ENCODE assay signal across 2 cellular contexts in genomic region chr20:3753098-3753497, GRCh38.
TF ChIP-seq lines count a peak whose summit lies in the region.

No MANE protein-coding gene starts in this region.

TF ChIP-seq in WTC11, 78 proteins besides CTCF, POLR2A, EP300 and RAD21:
- TF ChIP-seq SP1 (CRISPR knock-in tag; conservative IDR thresholded peaks at IDR 0.05) (no peak), CDX4 (CRISPR knock-in tag; IDR thresholded peaks at IDR 0.05; ENCODE audit: borderline replicate concordance) (no peak), ZNF671 (CRISPR knock-in tag; IDR thresholded peaks at IDR 0.05) (no peak), ZNF121 (CRISPR knock-in tag; IDR thresholded peaks at IDR 0.05) (no peak)
- TF ChIP-seq, protein P1, sequence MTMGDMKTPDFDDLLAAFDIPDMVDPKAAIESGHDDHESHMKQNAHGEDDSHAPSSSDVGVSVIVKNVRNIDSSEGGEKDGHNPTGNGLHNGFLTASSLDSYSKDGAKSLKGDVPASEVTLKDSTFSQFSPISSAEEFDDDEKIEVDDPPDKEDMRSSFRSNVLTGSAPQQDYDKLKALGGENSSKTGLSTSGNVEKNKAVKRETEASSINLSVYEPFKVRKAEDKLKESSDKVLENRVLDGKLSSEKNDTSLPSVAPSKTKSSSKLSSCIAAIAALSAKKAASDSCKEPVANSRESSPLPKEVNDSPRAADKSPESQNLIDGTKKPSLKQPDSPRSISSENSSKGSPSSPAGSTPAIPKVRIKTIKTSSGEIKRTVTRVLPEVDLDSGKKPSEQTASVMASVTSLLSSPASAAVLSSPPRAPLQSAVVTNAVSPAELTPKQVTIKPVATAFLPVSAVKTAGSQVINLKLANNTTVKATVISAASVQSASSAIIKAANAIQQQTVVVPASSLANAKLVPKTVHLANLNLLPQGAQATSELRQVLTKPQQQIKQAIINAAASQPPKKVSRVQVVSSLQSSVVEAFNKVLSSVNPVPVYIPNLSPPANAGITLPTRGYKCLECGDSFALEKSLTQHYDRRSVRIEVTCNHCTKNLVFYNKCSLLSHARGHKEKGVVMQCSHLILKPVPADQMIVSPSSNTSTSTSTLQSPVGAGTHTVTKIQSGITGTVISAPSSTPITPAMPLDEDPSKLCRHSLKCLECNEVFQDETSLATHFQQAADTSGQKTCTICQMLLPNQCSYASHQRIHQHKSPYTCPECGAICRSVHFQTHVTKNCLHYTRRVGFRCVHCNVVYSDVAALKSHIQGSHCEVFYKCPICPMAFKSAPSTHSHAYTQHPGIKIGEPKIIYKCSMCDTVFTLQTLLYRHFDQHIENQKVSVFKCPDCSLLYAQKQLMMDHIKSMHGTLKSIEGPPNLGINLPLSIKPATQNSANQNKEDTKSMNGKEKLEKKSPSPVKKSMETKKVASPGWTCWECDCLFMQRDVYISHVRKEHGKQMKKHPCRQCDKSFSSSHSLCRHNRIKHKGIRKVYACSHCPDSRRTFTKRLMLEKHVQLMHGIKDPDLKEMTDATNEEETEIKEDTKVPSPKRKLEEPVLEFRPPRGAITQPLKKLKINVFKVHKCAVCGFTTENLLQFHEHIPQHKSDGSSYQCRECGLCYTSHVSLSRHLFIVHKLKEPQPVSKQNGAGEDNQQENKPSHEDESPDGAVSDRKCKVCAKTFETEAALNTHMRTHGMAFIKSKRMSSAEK (CRISPR knock-in tag; IDR thresholded peaks at IDR 0.05; ENCODE audit: borderline replicate concordance): no peak
- TF ChIP-seq, protein P2, sequence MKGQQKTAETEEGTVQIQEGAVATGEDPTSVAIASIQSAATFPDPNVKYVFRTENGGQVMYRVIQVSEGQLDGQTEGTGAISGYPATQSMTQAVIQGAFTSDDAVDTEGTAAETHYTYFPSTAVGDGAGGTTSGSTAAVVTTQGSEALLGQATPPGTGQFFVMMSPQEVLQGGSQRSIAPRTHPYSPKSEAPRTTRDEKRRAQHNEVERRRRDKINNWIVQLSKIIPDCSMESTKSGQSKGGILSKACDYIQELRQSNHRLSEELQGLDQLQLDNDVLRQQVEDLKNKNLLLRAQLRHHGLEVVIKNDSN (CRISPR knock-in tag; IDR thresholded peaks at IDR 0.05): no peak
- TF ChIP-seq, protein P3, sequence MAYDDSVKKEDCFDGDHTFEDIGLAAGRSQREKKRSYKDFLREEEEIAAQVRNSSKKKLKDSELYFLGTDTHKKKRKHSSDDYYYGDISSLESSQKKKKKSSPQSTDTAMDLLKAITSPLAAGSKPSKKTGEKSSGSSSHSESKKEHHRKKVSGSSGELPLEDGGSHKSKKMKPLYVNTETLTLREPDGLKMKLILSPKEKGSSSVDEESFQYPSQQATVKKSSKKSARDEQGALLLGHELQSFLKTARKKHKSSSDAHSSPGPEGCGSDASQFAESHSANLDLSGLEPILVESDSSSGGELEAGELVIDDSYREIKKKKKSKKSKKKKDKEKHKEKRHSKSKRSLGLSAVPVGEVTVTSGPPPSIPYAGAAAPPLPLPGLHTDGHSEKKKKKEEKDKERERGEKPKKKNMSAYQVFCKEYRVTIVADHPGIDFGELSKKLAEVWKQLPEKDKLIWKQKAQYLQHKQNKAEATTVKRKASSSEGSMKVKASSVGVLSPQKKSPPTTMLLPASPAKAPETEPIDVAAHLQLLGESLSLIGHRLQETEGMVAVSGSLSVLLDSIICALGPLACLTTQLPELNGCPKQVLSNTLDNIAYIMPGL (CRISPR knock-in tag; IDR thresholded peaks at IDR 0.05): no peak

TF ChIP-seq in HepG2, 621 proteins besides CTCF, POLR2A, EP300 and RAD21 (continues in another document):
- TF ChIP-seq ZBTB26 (CRISPR knock-in tag; IDR thresholded peaks at IDR 0.05; ENCODE audit: borderline replicate concordance) (no peak), MTF2 (CRISPR knock-in tag; IDR thresholded peaks at IDR 0.05; ENCODE audit: borderline replicate concordance) (no peak), ZFP90 (CRISPR knock-in tag; IDR thresholded peaks at IDR 0.05; ENCODE audit: borderline replicate concordance) (no peak), ZNF501 (CRISPR knock-in tag; IDR thresholded peaks at IDR 0.05) (peak; percentile 34; the same call in 1 of the 2 replicates), KDM2A (CRISPR knock-in tag; IDR thresholded peaks at IDR 0.05; ENCODE audit: borderline replicate concordance, low read depth) (peak; percentile 21; the same call in 1 of the 2 replicates), TOE1 (CRISPR knock-in tag; IDR thresholded peaks at IDR 0.05) (no peak), MAFK (conservative IDR thresholded peaks at IDR 0.05 in 1 of 2, IDR thresholded peaks at IDR 0.05 in 1 of 2; ENCODE audit: low read length in 2 of 2) (no peak), DR1 (CRISPR knock-in tag; IDR thresholded peaks at IDR 0.05) (no peak), ELF4 (CRISPR knock-in tag; IDR thresholded peaks at IDR 0.05; ENCODE audit: borderline replicate concordance) (no peak), MEF2D (CRISPR knock-in tag; IDR thresholded peaks at IDR 0.05) (peak; percentile 32; the same call in 1 of the 2 replicates), STAG1 (CRISPR knock-in tag; IDR thresholded peaks at IDR 0.05) (peak; percentile 85), TIGD3 (CRISPR knock-in tag; IDR thresholded peaks at IDR 0.05; ENCODE audit: borderline replicate concordance) (no peak), ZSCAN29 (CRISPR knock-in tag; conservative IDR thresholded peaks at IDR 0.05) (no peak), HDAC6 (IDR thresholded peaks at IDR 0.05; ENCODE audit: low read depth, low read length) (no peak), HNF1B (CRISPR knock-in tag; IDR thresholded peaks at IDR 0.05) (peak; percentile 58; the same call in 1 of the 2 replicates), ZFP36L2 (CRISPR knock-in tag; IDR thresholded peaks at IDR 0.05) (no peak), KMT2A (CRISPR knock-in tag; IDR thresholded peaks at IDR 0.05) (peak; percentile 36; the same call in 1 of the 2 replicates), FOXC1 (CRISPR knock-in tag; IDR thresholded peaks at IDR 0.05; ENCODE audit: borderline replicate concordance) (no peak; the same call in 1 of the 2 replicates), MXD4 (CRISPR knock-in tag; IDR thresholded peaks at IDR 0.05) (no peak), IKZF5 (CRISPR knock-in tag; IDR thresholded peaks at IDR 0.05) (no peak), FOXK1 (CRISPR knock-in tag; IDR thresholded peaks at IDR 0.05; ENCODE audit: borderline replicate concordance, low read depth) (no peak), SOX6 (IDR thresholded peaks at IDR 0.05) (no peak), SOX6 (CRISPR knock-in tag; IDR thresholded peaks at IDR 0.05) (no peak), ARID2 (CRISPR knock-in tag; IDR thresholded peaks at IDR 0.05; ENCODE audit: borderline replicate concordance) (no peak), ZNF7 (CRISPR knock-in tag; IDR thresholded peaks at IDR 0.05) (no peak), ZNF639 (CRISPR knock-in tag; conservative IDR thresholded peaks at IDR 0.05) (no peak), EED (CRISPR knock-in tag; IDR thresholded peaks at IDR 0.05) (no peak), RCOR2 (CRISPR knock-in tag; IDR thresholded peaks at IDR 0.05) (no peak), ZFP36L1 (CRISPR knock-in tag; IDR thresholded peaks at IDR 0.05) (no peak), MZF1 (CRISPR knock-in tag; IDR thresholded peaks at IDR 0.05; ENCODE audit: borderline replicate concordance) (0 out of 2 replicates have a peak, but pooled peaks have one; percentile 64)
- TF ChIP-seq, protein P4, sequence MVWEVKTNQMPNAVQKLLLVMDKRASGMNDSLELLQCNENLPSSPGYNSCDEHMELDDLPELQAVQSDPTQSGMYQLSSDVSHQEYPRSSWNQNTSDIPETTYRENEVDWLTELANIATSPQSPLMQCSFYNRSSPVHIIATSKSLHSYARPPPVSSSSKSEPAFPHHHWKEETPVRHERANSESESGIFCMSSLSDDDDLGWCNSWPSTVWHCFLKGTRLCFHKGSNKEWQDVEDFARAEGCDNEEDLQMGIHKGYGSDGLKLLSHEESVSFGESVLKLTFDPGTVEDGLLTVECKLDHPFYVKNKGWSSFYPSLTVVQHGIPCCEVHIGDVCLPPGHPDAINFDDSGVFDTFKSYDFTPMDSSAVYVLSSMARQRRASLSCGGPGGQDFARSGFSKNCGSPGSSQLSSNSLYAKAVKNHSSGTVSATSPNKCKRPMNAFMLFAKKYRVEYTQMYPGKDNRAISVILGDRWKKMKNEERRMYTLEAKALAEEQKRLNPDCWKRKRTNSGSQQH (CRISPR knock-in tag; IDR thresholded peaks at IDR 0.05; ENCODE audit: low read depth): no peak
- TF ChIP-seq, protein P3 (CRISPR knock-in tag; IDR thresholded peaks at IDR 0.05; ENCODE audit: borderline replicate concordance in 1 of 2, low read depth in 1 of 2): 0 out of 4 replicates have a peak, but pooled peaks of 1 of the 2 experiments have one; percentile 18
- TF ChIP-seq, protein P5, sequence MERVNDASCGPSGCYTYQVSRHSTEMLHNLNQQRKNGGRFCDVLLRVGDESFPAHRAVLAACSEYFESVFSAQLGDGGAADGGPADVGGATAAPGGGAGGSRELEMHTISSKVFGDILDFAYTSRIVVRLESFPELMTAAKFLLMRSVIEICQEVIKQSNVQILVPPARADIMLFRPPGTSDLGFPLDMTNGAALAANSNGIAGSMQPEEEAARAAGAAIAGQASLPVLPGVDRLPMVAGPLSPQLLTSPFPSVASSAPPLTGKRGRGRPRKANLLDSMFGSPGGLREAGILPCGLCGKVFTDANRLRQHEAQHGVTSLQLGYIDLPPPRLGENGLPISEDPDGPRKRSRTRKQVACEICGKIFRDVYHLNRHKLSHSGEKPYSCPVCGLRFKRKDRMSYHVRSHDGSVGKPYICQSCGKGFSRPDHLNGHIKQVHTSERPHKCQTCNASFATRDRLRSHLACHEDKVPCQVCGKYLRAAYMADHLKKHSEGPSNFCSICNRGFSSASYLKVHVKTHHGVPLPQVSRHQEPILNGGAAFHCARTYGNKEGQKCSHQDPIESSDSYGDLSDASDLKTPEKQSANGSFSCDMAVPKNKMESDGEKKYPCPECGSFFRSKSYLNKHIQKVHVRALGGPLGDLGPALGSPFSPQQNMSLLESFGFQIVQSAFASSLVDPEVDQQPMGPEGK (CRISPR knock-in tag; IDR thresholded peaks at IDR 0.05): 0 out of 2 replicates have a peak, but pooled peaks have one; percentile 22
